ENCODE assay signal across 27 cellular contexts in the genomic region with DNA sequence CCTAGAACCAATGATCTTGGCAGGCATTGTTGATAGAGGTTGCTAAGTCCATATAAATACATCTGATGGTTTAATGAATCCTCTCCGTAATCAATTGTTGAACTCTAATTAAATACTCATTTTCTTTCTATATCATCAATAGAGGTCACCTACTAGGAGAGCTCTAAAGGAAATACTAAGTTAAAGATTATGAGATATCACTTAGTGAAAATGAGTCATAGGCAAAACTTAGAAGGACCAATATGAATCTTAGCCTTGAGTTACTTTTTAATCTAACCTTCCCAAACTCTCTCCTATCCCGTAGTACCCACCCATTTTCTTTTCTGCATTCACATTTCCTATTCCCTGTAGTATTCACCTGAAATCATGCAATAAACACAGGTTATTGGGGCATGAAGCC.
"Had no signal": no experiment of that assay in that cellular context is flagged by ENCODE, and none has a peak within 500 bp of the region (broad histone marks: within the 10 kb centered on the region; RNA-seq: fewer than 3 reads in every experiment).

No MANE protein-coding gene starts in this region.

- H3K9me3 Mint-ChIP-seq: activated CD4-positive, alpha-beta memory T cell treated with anti-CD3 and anti-CD28 coated beads for 36 hours; activated CD4-positive, alpha-beta T cell treated with anti-CD3 and anti-CD28 coated beads, Interleukin-2, amount 10 ng/mL, durations not matched to agents 7 days and 5 days; activated naive CD4-positive, alpha-beta T cell treated with anti-CD3 and anti-CD28 coated beads for 36 hours; central memory CD8-positive, alpha-beta T cell; T-cell had no signal

- DNase-seq: activated CD4-positive, alpha-beta memory T cell treated with anti-CD3 and anti-CD28 coated beads for 36 hours; activated CD4-positive, alpha-beta T cell treated with anti-CD3 and anti-CD28 coated beads, Interleukin-2, amount 10 ng/mL, durations not matched to agents 7 days and 5 days; activated CD4-positive, CD25-positive, alpha-beta regulatory T cell; activated CD8-positive, alpha-beta memory T cell treated with anti-CD3 and anti-CD28 coated beads for 24 hours; activated gamma-delta T cell; activated naive CD4-positive, alpha-beta T cell treated with anti-CD3 and anti-CD28 coated beads for 36 hours; activated T-cell treated with anti-CD3 and anti-CD28 coated beads for 4 hours; activated T-cell treated with anti-CD3 and anti-CD28 coated beads, Interleukin-2, amount 50 U/mL, for 48 hours; amygdala; NCI-H1092 treated with DMSO at 0.1 percent for 48 hours; NCI-H1417 treated with DMSO at 0.1 percent for 48 hours; NCI-H1694; NCI-H2029 treated with DMSO at 0.1 percent for 48 hours; NCI-H345; NCI-H510A; NCI-H526 treated with DMSO at 0.1 percent for 48 hours; NCI-H82; T-cell; T-helper 2 cell; T1000 had no signal

- H3K36me3 Mint-ChIP-seq: activated CD4-positive, alpha-beta memory T cell treated with anti-CD3 and anti-CD28 coated beads for 36 hours; activated naive CD8-positive, alpha-beta T cell; brain; T-cell had no signal

- H3K27ac ChIP-seq: SK-N-MC, VCaP had no signal

- FAIRE-seq: astrocyte had no signal

- H3K4me3 ChIP-seq: SK-N-MC had no signal

- H3K4me3 Mint-ChIP-seq: activated CD4-positive, alpha-beta memory T cell treated with anti-CD3 and anti-CD28 coated beads for 36 hours; activated CD4-positive, alpha-beta T cell treated with anti-CD3 and anti-CD28 coated beads, Interleukin-2, amount 10 ng/mL, durations not matched to agents 7 days and 5 days; activated naive CD4-positive, alpha-beta T cell treated with anti-CD3 and anti-CD28 coated beads for 36 hours; activated naive CD8-positive, alpha-beta T cell; activated T-helper 17 cell treated with anti-CD3 and anti-CD28 coated beads, Interleukin-2, amount 50 U/mL, for 72 hours; central memory CD8-positive, alpha-beta T cell; T-cell had no signal

- H3K27ac Mint-ChIP-seq: activated CD4-positive, alpha-beta memory T cell treated with anti-CD3 and anti-CD28 coated beads for 36 hours; activated CD4-positive, alpha-beta T cell treated with anti-CD3 and anti-CD28 coated beads, Interleukin-2, amount 10 ng/mL, durations not matched to agents 7 days and 5 days; activated naive CD4-positive, alpha-beta T cell treated with anti-CD3 and anti-CD28 coated beads for 36 hours; activated naive CD8-positive, alpha-beta T cell; activated T-helper 17 cell treated with anti-CD3 and anti-CD28 coated beads, Interleukin-2, amount 50 U/mL, for 72 hours; brain; T-cell had no signal

- ATAC-seq: activated T-helper 17 cell treated with anti-CD3 and anti-CD28 coated beads, Interleukin-2, amount 50 U/mL, for 72 hours; T-cell had no signal
